ENCODE assay signal across 1 cellular context in the genomic region with DNA sequence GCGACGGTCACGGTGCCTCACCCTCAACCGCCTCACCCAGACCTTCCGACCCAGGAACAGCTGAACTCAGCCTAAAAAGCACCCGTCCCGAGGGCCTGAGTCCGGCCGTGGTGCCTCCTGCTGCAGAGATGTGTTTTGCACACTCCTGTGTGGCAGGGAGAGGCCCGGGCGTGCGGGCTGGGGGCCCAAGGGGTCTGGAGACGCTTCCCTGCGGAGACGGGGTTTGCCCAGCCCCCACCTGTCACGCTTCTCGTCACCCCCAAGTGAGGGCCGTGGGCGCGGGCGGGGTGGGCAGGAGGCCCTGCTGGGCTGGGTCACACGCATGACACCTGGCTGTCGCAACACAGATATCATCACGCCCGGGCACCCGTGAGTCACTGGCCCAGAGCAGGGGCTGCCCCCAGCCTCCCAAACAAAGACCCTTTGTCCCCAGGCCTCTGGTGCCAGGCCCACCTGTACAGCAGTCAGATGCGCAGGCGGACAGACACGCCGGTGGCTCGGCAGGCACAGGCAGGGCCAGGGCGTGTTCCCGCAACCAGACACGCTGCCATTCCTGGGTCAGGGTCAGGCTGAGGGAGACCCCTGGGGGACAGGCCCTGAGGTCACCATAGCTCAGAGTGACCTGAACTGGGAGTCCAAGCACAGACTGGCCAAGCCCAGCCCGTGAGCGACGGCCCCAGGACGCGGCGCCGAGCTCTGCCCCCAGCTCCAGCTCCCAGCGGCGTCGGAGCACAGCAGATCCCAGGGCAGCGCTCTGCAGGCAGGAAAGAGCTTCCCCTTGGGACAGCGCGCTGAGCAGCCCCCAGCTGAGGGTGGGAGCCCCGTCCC.
A peak's percentile ranks its signal among the peaks of the same experiment; 100 is the strongest.
TF ChIP-seq lines count a peak whose summit lies in the region.

No MANE protein-coding gene starts in this region.

TF ChIP-seq in HepG2, 621 proteins besides CTCF, POLR2A, EP300 and RAD21 (continued from another document and continues in another):
- TF ChIP-seq ZNF609 (CRISPR knock-in tag; IDR thresholded peaks at IDR 0.05; ENCODE audit: borderline replicate concordance) (peak; percentile 85; the same call in 1 of the 2 replicates), PHF21A (CRISPR knock-in tag; IDR thresholded peaks at IDR 0.05) (peak; percentile 85), AHR (CRISPR knock-in tag; IDR thresholded peaks at IDR 0.05) (peak; percentile 39; the same call in 1 of the 2 replicates), ZFY (CRISPR knock-in tag; IDR thresholded peaks at IDR 0.05) (peak; percentile 55; the same call in 1 of the 2 replicates), ZNF501 (CRISPR knock-in tag; IDR thresholded peaks at IDR 0.05) (peak; percentile 23), SOX5 (CRISPR knock-in tag; IDR thresholded peaks at IDR 0.05; ENCODE audit: borderline replicate concordance) (peak; percentile 91), ZNF333 (CRISPR knock-in tag; IDR thresholded peaks at IDR 0.05; ENCODE audit: borderline replicate concordance) (no peak), ZNF709 (CRISPR knock-in tag; IDR thresholded peaks at IDR 0.05) (peak; percentile 71), CCDC6 (CRISPR knock-in tag; IDR thresholded peaks at IDR 0.05) (peak; percentile 82; the same call in 1 of the 2 replicates), HNRNPL (IDR thresholded peaks at IDR 0.05; ENCODE audit: low read depth, low read length) (peak; percentile 96), SRF (IDR thresholded peaks at IDR 0.05; ENCODE audit: low read depth, low read length) (no peak), PHF8 (CRISPR knock-in tag; IDR thresholded peaks at IDR 0.05) (no peak), RERE (CRISPR knock-in tag; IDR thresholded peaks at IDR 0.05; ENCODE audit: low read depth) (0 out of 2 replicates have a peak, but pooled peaks have one; percentile 51), CENPT (CRISPR knock-in tag; IDR thresholded peaks at IDR 0.05; ENCODE audit: low read depth) (0 out of 2 replicates have a peak, but pooled peaks have one; percentile 12), TEAD3 (CRISPR knock-in tag; optimal IDR thresholded peaks at IDR 0.05; ENCODE audit: borderline replicate concordance) (peak; percentile 73), THRA (CRISPR knock-in tag; IDR thresholded peaks at IDR 0.05; ENCODE audit: borderline replicate concordance) (peak; percentile 78; the same call in 1 of the 2 replicates), ZNF776 (CRISPR knock-in tag; IDR thresholded peaks at IDR 0.05) (no peak), HIC2 (CRISPR knock-in tag; IDR thresholded peaks at IDR 0.05; ENCODE audit: low read depth) (peak; percentile 92), SOX6 (IDR thresholded peaks at IDR 0.05) (no peak), SOX6 (CRISPR knock-in tag; IDR thresholded peaks at IDR 0.05) (peak; percentile 89)
- TF ChIP-seq, protein P1, sequence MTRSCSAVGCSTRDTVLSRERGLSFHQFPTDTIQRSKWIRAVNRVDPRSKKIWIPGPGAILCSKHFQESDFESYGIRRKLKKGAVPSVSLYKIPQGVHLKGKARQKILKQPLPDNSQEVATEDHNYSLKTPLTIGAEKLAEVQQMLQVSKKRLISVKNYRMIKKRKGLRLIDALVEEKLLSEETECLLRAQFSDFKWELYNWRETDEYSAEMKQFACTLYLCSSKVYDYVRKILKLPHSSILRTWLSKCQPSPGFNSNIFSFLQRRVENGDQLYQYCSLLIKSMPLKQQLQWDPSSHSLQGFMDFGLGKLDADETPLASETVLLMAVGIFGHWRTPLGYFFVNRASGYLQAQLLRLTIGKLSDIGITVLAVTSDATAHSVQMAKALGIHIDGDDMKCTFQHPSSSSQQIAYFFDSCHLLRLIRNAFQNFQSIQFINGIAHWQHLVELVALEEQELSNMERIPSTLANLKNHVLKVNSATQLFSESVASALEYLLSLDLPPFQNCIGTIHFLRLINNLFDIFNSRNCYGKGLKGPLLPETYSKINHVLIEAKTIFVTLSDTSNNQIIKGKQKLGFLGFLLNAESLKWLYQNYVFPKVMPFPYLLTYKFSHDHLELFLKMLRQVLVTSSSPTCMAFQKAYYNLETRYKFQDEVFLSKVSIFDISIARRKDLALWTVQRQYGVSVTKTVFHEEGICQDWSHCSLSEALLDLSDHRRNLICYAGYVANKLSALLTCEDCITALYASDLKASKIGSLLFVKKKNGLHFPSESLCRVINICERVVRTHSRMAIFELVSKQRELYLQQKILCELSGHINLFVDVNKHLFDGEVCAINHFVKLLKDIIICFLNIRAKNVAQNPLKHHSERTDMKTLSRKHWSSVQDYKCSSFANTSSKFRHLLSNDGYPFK (CRISPR knock-in tag; IDR thresholded peaks at IDR 0.05; ENCODE audit: borderline replicate concordance), result no peak
- TF ChIP-seq, protein P2, sequence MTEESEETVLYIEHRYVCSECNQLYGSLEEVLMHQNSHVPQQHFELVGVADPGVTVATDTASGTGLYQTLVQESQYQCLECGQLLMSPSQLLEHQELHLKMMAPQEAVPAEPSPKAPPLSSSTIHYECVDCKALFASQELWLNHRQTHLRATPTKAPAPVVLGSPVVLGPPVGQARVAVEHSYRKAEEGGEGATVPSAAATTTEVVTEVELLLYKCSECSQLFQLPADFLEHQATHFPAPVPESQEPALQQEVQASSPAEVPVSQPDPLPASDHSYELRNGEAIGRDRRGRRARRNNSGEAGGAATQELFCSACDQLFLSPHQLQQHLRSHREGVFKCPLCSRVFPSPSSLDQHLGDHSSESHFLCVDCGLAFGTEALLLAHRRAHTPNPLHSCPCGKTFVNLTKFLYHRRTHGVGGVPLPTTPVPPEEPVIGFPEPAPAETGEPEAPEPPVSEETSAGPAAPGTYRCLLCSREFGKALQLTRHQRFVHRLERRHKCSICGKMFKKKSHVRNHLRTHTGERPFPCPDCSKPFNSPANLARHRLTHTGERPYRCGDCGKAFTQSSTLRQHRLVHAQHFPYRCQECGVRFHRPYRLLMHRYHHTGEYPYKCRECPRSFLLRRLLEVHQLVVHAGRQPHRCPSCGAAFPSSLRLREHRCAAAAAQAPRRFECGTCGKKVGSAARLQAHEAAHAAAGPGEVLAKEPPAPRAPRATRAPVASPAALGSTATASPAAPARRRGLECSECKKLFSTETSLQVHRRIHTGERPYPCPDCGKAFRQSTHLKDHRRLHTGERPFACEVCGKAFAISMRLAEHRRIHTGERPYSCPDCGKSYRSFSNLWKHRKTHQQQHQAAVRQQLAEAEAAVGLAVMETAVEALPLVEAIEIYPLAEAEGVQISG (CRISPR knock-in tag; IDR thresholded peaks at IDR 0.05), result peak; percentile 61
- TF ChIP-seq, protein P3, sequence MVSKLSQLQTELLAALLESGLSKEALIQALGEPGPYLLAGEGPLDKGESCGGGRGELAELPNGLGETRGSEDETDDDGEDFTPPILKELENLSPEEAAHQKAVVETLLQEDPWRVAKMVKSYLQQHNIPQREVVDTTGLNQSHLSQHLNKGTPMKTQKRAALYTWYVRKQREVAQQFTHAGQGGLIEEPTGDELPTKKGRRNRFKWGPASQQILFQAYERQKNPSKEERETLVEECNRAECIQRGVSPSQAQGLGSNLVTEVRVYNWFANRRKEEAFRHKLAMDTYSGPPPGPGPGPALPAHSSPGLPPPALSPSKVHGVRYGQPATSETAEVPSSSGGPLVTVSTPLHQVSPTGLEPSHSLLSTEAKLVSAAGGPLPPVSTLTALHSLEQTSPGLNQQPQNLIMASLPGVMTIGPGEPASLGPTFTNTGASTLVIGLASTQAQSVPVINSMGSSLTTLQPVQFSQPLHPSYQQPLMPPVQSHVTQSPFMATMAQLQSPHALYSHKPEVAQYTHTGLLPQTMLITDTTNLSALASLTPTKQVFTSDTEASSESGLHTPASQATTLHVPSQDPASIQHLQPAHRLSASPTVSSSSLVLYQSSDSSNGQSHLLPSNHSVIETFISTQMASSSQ (IDR thresholded peaks at IDR 0.05; ENCODE audit: low read depth), result no peak
- TF ChIP-seq, protein P3 (CRISPR knock-in tag; IDR thresholded peaks at IDR 0.05; ENCODE audit: borderline replicate concordance), result 0 out of 2 replicates have a peak, but pooled peaks have one; percentile 20
